15 cellular contexts compared by ENCODE assay signal in the genomic region with DNA sequence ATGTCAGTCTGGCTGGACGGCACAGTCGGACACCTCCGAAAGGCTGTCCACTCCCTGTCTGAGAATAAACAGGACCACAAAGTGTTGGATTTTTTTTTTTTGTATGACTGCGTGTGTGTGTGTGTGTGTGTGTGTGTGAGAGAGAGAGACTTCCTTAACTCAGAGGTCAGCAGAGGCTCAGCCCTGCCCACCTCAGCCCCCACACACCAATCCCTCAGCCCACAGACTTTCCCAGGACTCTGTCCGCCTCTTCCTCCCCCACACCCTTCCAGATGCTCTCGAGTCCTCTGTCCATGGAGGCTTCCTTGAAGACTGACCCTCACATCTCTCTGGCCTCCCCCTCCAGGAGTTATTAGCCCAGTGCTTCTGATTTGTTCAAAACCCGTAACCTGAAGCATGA.
"Had no signal": no experiment of that assay in that cellular context is flagged by ENCODE, and none has a peak within 500 bp of the region (broad histone marks: within the 10 kb centered on the region; RNA-seq: fewer than 3 reads in every experiment).

No MANE protein-coding gene starts in this region.

- H3K4me3 ChIP-seq: ascending aorta, esophagus squamous epithelium, pancreas, SK-N-MC, thyroid gland had no signal

- H3K4me1 ChIP-seq: ascending aorta, pancreas, thyroid gland had no signal

- H3K27ac ChIP-seq: ascending aorta, esophagus squamous epithelium, foreskin keratinocyte, pancreas, SK-N-MC, thyroid gland had no signal

- H3K36me3 ChIP-seq: ascending aorta, esophagus squamous epithelium, pancreas, thyroid gland had no signal

- H3K27me3 ChIP-seq: ascending aorta, pancreas, thyroid gland had no signal

- DNase-seq: activated CD4-positive, alpha-beta T cell treated with anti-CD3 and anti-CD28 coated beads, Interleukin-2, amount 50 U/mL, for 48 hours; activated CD4-positive, CD25-positive, alpha-beta regulatory T cell treated with anti-CD3 and anti-CD28 coated beads, Interleukin-2, amount 50 U/mL, for 72 hours; activated naive CD4-positive, alpha-beta T cell treated with Interleukin-2 at 50 U/mL for 16 hours; esophagus squamous epithelium; foreskin keratinocyte; glutamatergic neuron; pancreas; stimulated activated CD4-positive, alpha-beta T cell treated with anti-CD3 and anti-CD28 coated beads, Interleukin-12 subunit alpha, Interleukin-12 subunit beta, amount 100 ng/mL, for 4 hours; stimulated activated CD4-positive, alpha-beta T cell treated with anti-CD3 and anti-CD28 coated beads, Interleukin-2, amount 100 ng/mL, for 24 hours; stimulated activated naive B cell treated with anti-CD40 and anti-IgM and Interleukin-4, amounts not matched to agents 10 μg/mL and 1 μg/mL and 100 μg/mL, for 72 hours; T-helper 1 cell; T1000; thyroid gland had no signal

- H3K9me3 ChIP-seq: ascending aorta, esophagus squamous epithelium, pancreas, thyroid gland had no signal
